8 cellular contexts compared by ENCODE assay signal in genomic region chr5:59380350-59380951, GRCh38.
DNase-seq lines count a peak whose midpoint lies in the region; FAIRE-seq and TF ChIP-seq lines count a peak whose summit lies in the region.

No MANE protein-coding gene starts in this region.

- H2BK5ac ChIP-seq in H1 (ENCODE audit: low read depth, low read length) = no peak overlapping the region

- WGBS in H1 (ENCODE audit: extremely low coverage in 1 of 2, insufficient coverage in 1 of 2, insufficient read length in 1 of 2, insufficient replicate concordance in 2 of 2, low coverage in 1 of 2, low lambda C conversion rate in 2 of 2, missing lambda C conversion rate in 1 of 2), 2 experiments = 69% methylated on average over 1 of the region's 1 CpG; no CpG with 5 or more reads in 1 of the 2 experiments

- H3K4me2 ChIP-seq in H1 (ENCODE audit: insufficient read depth in 1 of 2, low read depth in 2 of 2, low read length in 2 of 2) = no peak overlapping the region

- H3K4me1 ChIP-seq in HEK293 (ENCODE audit: control insufficient read depth, insufficient read depth, low read length) = peaks cover 3% of the 10 kb centered on the region
- H3K4me1 ChIP-seq in H1 (replicated peaks in 1 of 4; ENCODE audit: control insufficient read depth in 3 of 4, insufficient read depth in 4 of 4, low read length in 3 of 4) = no peaks in the 10 kb centered on the region
- H3K4me1 ChIP-seq in muscle layer of colon (ENCODE audit: insufficient read depth, low read length) = peaks cover 9% of the 10 kb centered on the region

- H2BK12ac ChIP-seq in H1 (ENCODE audit: low read depth, low read length) = no peak overlapping the region

- peak; percentile 46 for DNase-seq in AG08395 (ENCODE audit: low spot score)
- peak; percentile 36 for DNase-seq in GM12864 (ENCODE audit: low read depth)
- peak; percentile 96 for DNase-seq in LNCaP clone FGC (ENCODE audit: low read depth)
- DNase-seq in SIG-M5 (lab: John Stamatoyannopoulos, UW) = peak; percentile 24
- DNase-seq in H1 (ENCODE audit: low read depth in 1 of 2, low spot score in 2 of 2) = no peak
- no peak for DNase-seq in occipital lobe (lab: John Stamatoyannopoulos, UW)

- H3K23ac ChIP-seq in H1 (ENCODE audit: insufficient read length) = no peak overlapping the region

- no peak overlapping the region for H3K18ac ChIP-seq in H1 (ENCODE audit: extremely low read depth, low read length)

- TF ChIP-seq CTCF in GM12864 (IDR thresholded peaks at IDR 0.05; ENCODE audit: low read depth, low read length, missing control alignments) (peak; percentile 46), HEK293 (tag by site-specific recombination; IDR thresholded peaks at IDR 0.05) (peak; percentile 25; the same call in 1 of the 2 replicates), LNCaP clone FGC (IDR thresholded peaks at IDR 0.05; ENCODE audit: control insufficient read depth, extremely low read depth, insufficient read depth) (peak; percentile 48), H1 (IDR thresholded peaks at IDR 0.05; ENCODE audit: control extremely low read depth in 1 of 3, insufficient read depth in 1 of 3, low read depth in 1 of 3, low read length in 3 of 3) (peak in 1 of 3 experiments; percentile 20; a peak in 1 of 4 replicates)

- no peak for TF ChIP-seq EP300 in H1 (IDR thresholded peaks at IDR 0.05; ENCODE audit: borderline replicate concordance in 1 of 2, low read depth in 2 of 2, low read length in 2 of 2)

- FAIRE-seq in H1 (lab: Jason Lieb, UNC) = peak; percentile 68

- peak; percentile 49 for TF ChIP-seq RAD21 in H1 (IDR thresholded peaks at IDR 0.05 in 1 of 2, conservative IDR thresholded peaks at IDR 0.05 in 1 of 2; ENCODE audit: low read depth in 2 of 2, low read length in 2 of 2)

- CTCF ChIA-PET in HEK293 (lab: Yijun Ruan, JAX) = interaction anchor here (0.6 to 6.2 kb wide), 41 partner anchors 10 to 1640 kb away, joined by 3 to 116 read pairs (median 5); no protein-coding TSS in a partner anchor
- CTCF ChIA-PET in H1 (lab: Charles Lee; ENCODE audit: partially characterized antibody) = interaction anchor here (0.7 to 2.6 kb wide), 29 partner anchors 9 to 421 kb away, joined by 3 to 33 read pairs (median 4); no protein-coding TSS in a partner anchor

- H4K8ac ChIP-seq in H1 (ENCODE audit: extremely low read depth, insufficient read depth, low read length) = no peak overlapping the region

- no peaks in the 10 kb centered on the region for H3K36me3 ChIP-seq in HEK293 (ENCODE audit: control insufficient read depth in 2 of 2, insufficient read depth in 1 of 2, low read length in 2 of 2)
- no peaks in the 10 kb centered on the region for H3K36me3 ChIP-seq in H1 (ENCODE audit: control insufficient read depth in 2 of 4, insufficient read depth in 4 of 4, low read length in 3 of 4)
- no peaks in the 10 kb centered on the region for H3K36me3 ChIP-seq in muscle layer of colon (ENCODE audit: insufficient read depth, low read length)

- H3K27ac ChIP-seq in HEK293 (ENCODE audit: extremely low read depth, low read depth, low read length) = no peak overlapping the region
- no peak overlapping the region for H3K27ac ChIP-seq in H1 (ENCODE audit: low read depth, low read length)
- peak overlapping the region; percentile 12 for H3K27ac ChIP-seq in muscle layer of colon (ENCODE audit: low read depth, low read length)

- H2BK20ac ChIP-seq in H1 (ENCODE audit: low read length) = no peak overlapping the region

- POLR2A ChIA-PET in HEK293 (lab: Yijun Ruan, JAX) = interaction anchor here (0.7 to 1.4 kb wide), 2 partner anchors 22 to 192 kb away, joined by 4 read pairs; no protein-coding TSS in a partner anchor
- POLR2A ChIA-PET in H1 (lab: Charles Lee; ENCODE audit: partially characterized antibody) = no interaction called here

- no peak overlapping the region for H2AK5ac ChIP-seq in H1 (ENCODE audit: low read depth, low read length)

- no peaks in the 10 kb centered on the region for H3K23me2 ChIP-seq in H1 (ENCODE audit: low read depth, low read length)

- H3K4me3 ChIP-seq in GM12864 (ENCODE audit: low read depth, low read length) (no peak overlapping the region), HEK293 (ENCODE audit: low read depth, low read length) (no peak overlapping the region), LNCaP clone FGC (ENCODE audit: low read depth, low read length) (no peak overlapping the region), H1 (ENCODE audit: extremely low read depth in 1 of 4, insufficient read depth in 2 of 4, low read depth in 3 of 4, low read length in 4 of 4) (no peak overlapping the region), muscle layer of colon (ENCODE audit: low read depth in 1 of 2, low read length in 2 of 2) (no peak overlapping the region)

- H3K9me3 ChIP-seq in HEK293 (ENCODE audit: control insufficient read depth, insufficient read depth, low read depth, low read length) (no peaks in the 10 kb centered on the region), H1 (ENCODE audit: insufficient read depth in 2 of 2, low read depth in 1 of 2, low read length in 1 of 2) (no peaks in the 10 kb centered on the region), muscle layer of colon (ENCODE audit: low read length) (no peaks in the 10 kb centered on the region)

- no peak overlapping the region for H2BK15ac ChIP-seq in H1 (ENCODE audit: low read length)

- H3K79me1 ChIP-seq in H1 (ENCODE audit: low read depth, low read length) = no peaks in the 10 kb centered on the region

- TF ChIP-seq POLR2A in H1 (IDR thresholded peaks at IDR 0.05; ENCODE audit: control extremely low read depth in 1 of 2, low read depth in 2 of 2, low read length in 2 of 2) = no peak

- no peak overlapping the region for H3K4ac ChIP-seq in H1 (replicated peaks; ENCODE audit: insufficient read length, low read depth, low read length)

- no peak overlapping the region for H4K5ac ChIP-seq in H1 (ENCODE audit: insufficient read length, low read depth, low read length)

- no peak overlapping the region for H3K14ac ChIP-seq in H1 (ENCODE audit: insufficient read length)

- H2BK120ac ChIP-seq in H1 (replicated peaks; ENCODE audit: low read depth, low read length) = no peak overlapping the region

- H4K91ac ChIP-seq in H1 (replicated peaks; ENCODE audit: insufficient read length, low read length) = no peak overlapping the region

- H3K27me3 ChIP-seq in H1 (replicated peaks in 1 of 4; ENCODE audit: control insufficient read depth in 3 of 4, extremely low read depth in 1 of 4, insufficient read depth in 3 of 4, low read length in 3 of 4) = no peaks in the 10 kb centered on the region
- no peaks in the 10 kb centered on the region for H3K27me3 ChIP-seq in muscle layer of colon (ENCODE audit: control insufficient read depth in 1 of 2, insufficient read depth in 2 of 2, low read length in 2 of 2)

- H2AFZ ChIP-seq in H1 (ENCODE audit: low read length) = no peak overlapping the region

- no peak overlapping the region for H3K9ac ChIP-seq in H1 (replicated peaks in 1 of 4; ENCODE audit: extremely low read depth in 1 of 4, low read depth in 3 of 4, low read length in 3 of 4)
- no peak overlapping the region for H3K9ac ChIP-seq in muscle layer of colon (ENCODE audit: low read length)

- H3K79me2 ChIP-seq in H1 (ENCODE audit: control insufficient read depth in 1 of 2, insufficient read depth in 2 of 2, low read length in 2 of 2) = no peaks in the 10 kb centered on the region

- no peak overlapping the region for H3K56ac ChIP-seq in H1 (replicated peaks; ENCODE audit: insufficient read length, low read depth, low read length)

- no peaks in the 10 kb centered on the region for H4K20me1 ChIP-seq in H1 (replicated peaks in 1 of 2; ENCODE audit: control insufficient read depth in 1 of 2, insufficient read depth in 2 of 2, low read length in 2 of 2)

TF ChIP-seq in HEK293, 187 proteins besides CTCF, POLR2A, EP300 and RAD21 (continues in another document):
- TF ChIP-seq ZNF596 (tag by site-specific recombination; IDR thresholded peaks at IDR 0.05) = peak; percentile 64; the same call in 1 of the 2 replicates
- 0 out of 2 replicates have a peak, but pooled peaks have one; percentile 26 for TF ChIP-seq OSR2 (tag by site-specific recombination; IDR thresholded peaks at IDR 0.05)
- no peak for TF ChIP-seq GLI2 (tag by site-specific recombination; IDR thresholded peaks at IDR 0.05; ENCODE audit: borderline replicate concordance, low read depth)
- TF ChIP-seq ZEB2 (tag by site-specific recombination; IDR thresholded peaks at IDR 0.05) = peak; percentile 75; the same call in 1 of the 2 replicates
- no peak for TF ChIP-seq ZNF19 (tag by site-specific recombination; IDR thresholded peaks at IDR 0.05; ENCODE audit: low read depth)
- TF ChIP-seq ZNF654 (tag by site-specific recombination; IDR thresholded peaks at IDR 0.05; ENCODE audit: low read depth) = peak; percentile 94
- TF ChIP-seq SCRT2 (tag by site-specific recombination; IDR thresholded peaks at IDR 0.05) = peak; percentile 91
- 0 out of 2 replicates have a peak, but pooled peaks have one; percentile 18 for TF ChIP-seq ZNF394 (tag by site-specific recombination; IDR thresholded peaks at IDR 0.05; ENCODE audit: borderline replicate concordance)
- peak; percentile 85 for TF ChIP-seq ZBTB21 (tag by site-specific recombination; IDR thresholded peaks at IDR 0.05)

TF ChIP-seq in H1, 55 proteins besides CTCF, POLR2A, EP300 and RAD21:
- TF ChIP-seq SIX5 (IDR thresholded peaks at IDR 0.05; ENCODE audit: low read depth, low read length) (no peak), GTF2F1 (IDR thresholded peaks at IDR 0.05; ENCODE audit: borderline replicate concordance, low read depth, low read length) (no peak), BRCA1 (IDR thresholded peaks at IDR 0.05; ENCODE audit: low read depth, low read length) (no peak), RFX5 (IDR thresholded peaks at IDR 0.05; ENCODE audit: borderline replicate concordance, low read depth, low read length) (no peak), SUZ12 (IDR thresholded peaks at IDR 0.05; ENCODE audit: low read length) (no peak), ATF3 (IDR thresholded peaks at IDR 0.05; ENCODE audit: insufficient read depth, low read depth, low read length) (no peak), CBX8 (IDR thresholded peaks at IDR 0.05; ENCODE audit: borderline replicate concordance, low read depth, low read length) (no peak), POLR2AphosphoS5 (IDR thresholded peaks at IDR 0.05; ENCODE audit: low read depth, low read length) (no peak), ZNF274 (IDR thresholded peaks at IDR 0.05; ENCODE audit: borderline replicate concordance, extremely low read depth, low read length) (no peak), NRF1 (IDR thresholded peaks at IDR 0.05; ENCODE audit: low read depth, low read length) (no peak), BACH1 (IDR thresholded peaks at IDR 0.05; ENCODE audit: low read length) (no peak), TBP (IDR thresholded peaks at IDR 0.05; ENCODE audit: low read depth, low read length) (no peak), TEAD4 (IDR thresholded peaks at IDR 0.05; ENCODE audit: low read depth, low read length) (no peak)
TF ChIP-seq in H1: peak in this region for 0.

Comparison
In these comparisons a context has a peak if more than half of its experiments do, and no peak if none do; other contexts are left out.
1. DNase-seq: peak in AG08395 (single experiment), GM12864 (single experiment), LNCaP clone FGC (single experiment) and SIG-M5 (single experiment); none in H1 (0 of 2) and occipital lobe (single experiment).